Comparison of ENCODE assay signal across 8 cellular contexts in the genomic region with DNA sequence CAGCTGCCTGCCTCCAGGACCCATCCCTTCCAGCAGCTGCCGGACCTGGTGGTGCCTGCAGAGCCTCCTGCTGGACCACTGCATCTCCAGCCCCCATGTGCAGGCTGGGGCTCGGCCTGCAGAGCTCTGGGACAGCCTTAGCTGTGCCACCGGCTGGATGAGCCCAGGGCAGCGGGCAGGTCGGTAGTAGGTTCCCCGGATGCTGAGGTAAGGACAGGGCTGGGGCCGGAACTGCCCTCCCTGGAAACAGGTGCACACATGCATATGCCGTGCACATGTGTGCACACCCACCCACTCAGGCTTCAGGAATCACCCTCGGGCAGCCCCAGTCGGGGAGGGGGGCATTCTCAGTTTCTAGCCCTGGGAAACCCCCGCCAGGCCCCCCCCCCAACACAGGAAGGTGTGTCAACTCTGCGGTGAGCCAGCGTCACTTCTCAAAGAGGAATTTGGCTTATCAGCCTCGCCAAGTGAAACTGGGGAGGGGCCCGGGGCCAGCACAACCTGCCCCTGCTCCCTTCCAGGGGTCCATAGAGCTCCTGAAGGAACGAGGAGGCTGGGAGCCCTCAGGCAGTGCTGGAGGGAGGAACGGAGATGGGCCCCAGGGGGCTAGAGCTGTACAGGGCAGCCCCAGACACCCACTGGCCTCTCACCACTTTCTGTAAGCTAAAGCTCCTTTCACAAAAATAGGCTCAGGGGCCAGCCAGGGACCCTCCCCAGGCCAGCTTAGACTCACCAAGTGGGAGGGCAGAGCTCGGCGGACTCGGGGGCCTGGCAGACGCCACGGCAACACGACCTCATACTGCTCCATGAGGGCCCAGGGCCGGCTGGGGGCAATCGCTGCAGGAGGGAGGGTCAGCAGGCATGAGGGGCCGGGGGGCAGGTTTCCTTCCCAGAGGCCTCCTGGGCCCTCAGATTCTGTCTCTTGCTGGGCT. TPM values are rescaled to one million over a fixed set of nuclear protein-coding genes. Genes with fewer than 3 reads are reported as not detected.
A peak's percentile ranks its signal among the peaks of the same experiment; 100 is the strongest.
DNase-seq lines count a peak whose midpoint lies in the region; ATAC-seq and TF ChIP-seq lines count a peak whose summit lies in the region.

No MANE protein-coding gene starts in this region.

- ATAC-seq in GM21528 (IDR thresholded peaks at IDR 0.05; ENCODE audit: low FRiP score, unreplicated experiment) (peak; percentile 50), left lung (peak; percentile 42)

- TF ChIP-seq EP300 in stomach (IDR thresholded peaks at IDR 0.05) = no peak

- H3K27ac ChIP-seq in left lung (peak overlapping the region; percentile 33 to 96), stomach (peak overlapping the region in 4 of 5 donors; percentile 29 to 86 (median 70))

- no peaks in the 10 kb centered on the region for H3K27me3 ChIP-seq in GM06990 (replicated peaks; ENCODE audit: control insufficient read depth, insufficient read depth, low read length)
- H3K27me3 ChIP-seq in left lung = peaks cover 11 to 45% of the 10 kb centered on the region in 2 donors
- peaks cover 0 to 42% (median 13%) of the 10 kb centered on the region in 3 donors for H3K27me3 ChIP-seq in stomach

- peak overlapping the region; percentile 92 for H3K4me3 ChIP-seq in GM06990 (replicated peaks; ENCODE audit: low read depth, low read length)
- H3K4me3 ChIP-seq in left lung = peak overlapping the region in 1 of 2 donors; percentile 59
- peak overlapping the region; percentile 5 to 56 (median 43) for H3K4me3 ChIP-seq in stomach

- peak; percentile 12 for TF ChIP-seq CTCF in GM06990 (IDR thresholded peaks at IDR 0.05; ENCODE audit: insufficient read depth, low read length, poor library complexity, severe bottlenecking)
- no peak for TF ChIP-seq CTCF in left lung (IDR thresholded peaks at IDR 0.05)
- TF ChIP-seq CTCF in stomach (IDR thresholded peaks at IDR 0.05) = no peak

- DNase-seq in GM06990 (ENCODE audit: extremely low read depth, insufficient read length) = peak; percentile 83
- peak; percentile 52 for DNase-seq in M059J (ENCODE audit: low read depth)
- peak in 2 of 3 experiments; percentile 65 to 73 for DNase-seq in activated CD8-positive, alpha-beta memory T cell treated with anti-CD3 and anti-CD28 coated beads for 48 hours (ENCODE audit: low read depth in 2 of 3, low spot score in 2 of 3)
- peak; percentile 65 to 81 for DNase-seq in left lung
- peak; percentile 53 for DNase-seq in stomach
- no peak for DNase-seq in NCI-H345 treated with DMSO at 0.1 percent for 48 hours (lab: John Stamatoyannopoulos, UW; ENCODE audit: unreplicated experiment)
- no peak for DNase-seq in NCI-H146 treated with DMSO at 0.1 percent for 48 hours (lab: John Stamatoyannopoulos, UW; ENCODE audit: unreplicated experiment)

- WGBS in stomach, 5 donors = 23 to 28% (median 26%) methylated on average over 6 to 26 of the region's 26 CpGs

- H3K4me1 ChIP-seq in left lung (peaks cover 5 to 57% of the 10 kb centered on the region in 2 donors), stomach (peaks cover 46 to 68% (median 54%) of the 10 kb centered on the region in 4 donors)

- intact Hi-C loops in left lung (cut with DNase I) = no loop called here
- intact Hi-C loops in stomach (cut with DNase I; ENCODE audit: low total_unique reads) = no loop called here

- H3K36me3 ChIP-seq in GM06990 (ENCODE audit: control insufficient read depth, insufficient read depth, low read length) (peaks cover 18% of the 10 kb centered on the region), left lung (peaks cover 0 to 60% of the 10 kb centered on the region in 2 donors), stomach (peaks cover 8 to 52% (median 42%) of the 10 kb centered on the region in 4 donors)

- H3K9me3 ChIP-seq in left lung = no peaks in the 10 kb centered on the region
- H3K9me3 ChIP-seq in stomach = no peaks in the 10 kb centered on the region

- no peak for TF ChIP-seq POLR2A in stomach (IDR thresholded peaks at IDR 0.05)

RNA-seq across cellular contexts. Expression of gene ADAM8, which starts 1.7 kb away (rescaled TPM):
- total RNA-seq in M059J (2014; rRNA removed; shearing (Covaris generic)) = 0.02 and 1.3 TPM in 2 replicates
- total RNA-seq in left lung (10 to 100 TPM; 16.2 to 45.3 TPM), stomach (10 to 100 TPM in 1 of 5 donors, 1 to 10 TPM in 3, not detected in 1; 3.3 to 50.8 (median 5.0) TPM)
- polyA plus RNA-seq in stomach = 1 to 10 TPM; 1.8 to 4.4 (median 3.6) TPM

RNA-seq across cellular contexts. Expression of gene TUBGCP2, which starts 33.7 kb away (rescaled TPM):
- 38.6 and 51.9 TPM in 2 replicates for total RNA-seq in M059J (2014; rRNA removed; shearing (Covaris generic))
- 10 to 100 TPM; 47.2 to 62.3 TPM for total RNA-seq in left lung
- 100 to 1,000 TPM in 1 of 5 donors, 10 to 100 TPM in 4; 18.3 to 117 (median 41.9) TPM for total RNA-seq in stomach
- 10 to 100 TPM; 40.3 to 89.8 (median 68.7) TPM for polyA plus RNA-seq in stomach

RNA-seq across cellular contexts. Expression of gene ZNF511, which starts 33.7 kb away (rescaled TPM):
- total RNA-seq in M059J (2014; rRNA removed; shearing (Covaris generic)) = 32.5 and 33.3 TPM in 2 replicates
- total RNA-seq in left lung = 10 to 100 TPM; 34.3 to 48.5 TPM
- 10 to 100 TPM; 12.7 to 82.1 (median 27.2) TPM for total RNA-seq in stomach
- 10 to 100 TPM; 55.8 to 63.4 (median 60.0) TPM for polyA plus RNA-seq in stomach

RNA-seq across cellular contexts. Expression of gene VENTX, which starts 37.4 kb away (rescaled TPM):
- total RNA-seq in M059J (2014; rRNA removed; shearing (Covaris generic)) = not detected in 2 replicates
- total RNA-seq in left lung = 1 to 10 TPM; 1.3 to 4.1 TPM
- 1 to 10 TPM in 1 of 5 donors, under 1 TPM in 2, not detected in 2; 0.45 to 3.2 (median 0.58) TPM for total RNA-seq in stomach
- polyA plus RNA-seq in stomach = under 1 TPM; 0.15 to 0.75 (median 0.35) TPM

RNA-seq across cellular contexts. Expression of gene UTF1, which starts 45.0 kb away (rescaled TPM):
- total RNA-seq in M059J (2014; rRNA removed; shearing (Covaris generic)) = not detected in 2 replicates
- total RNA-seq in left lung (not detected), stomach (not detected)
- not detected for polyA plus RNA-seq in stomach

Comparison
In these comparisons a context has a peak if more than half of its experiments do, and no peak if none do; other contexts are left out.
1. DNase-seq: peak in GM06990 (single experiment), M059J (single experiment), activated CD8-positive, alpha-beta memory T cell treated with anti-CD3 and anti-CD28 coated beads for 48 hours (2 of 3), left lung (2 of 2) and stomach (single experiment); none in NCI-H345 treated with DMSO at 0.1 percent for 48 hours (single experiment) and NCI-H146 treated with DMSO at 0.1 percent for 48 hours (single experiment).